Comparison of ENCODE assay signal across 8 cellular contexts in the genomic region with DNA sequence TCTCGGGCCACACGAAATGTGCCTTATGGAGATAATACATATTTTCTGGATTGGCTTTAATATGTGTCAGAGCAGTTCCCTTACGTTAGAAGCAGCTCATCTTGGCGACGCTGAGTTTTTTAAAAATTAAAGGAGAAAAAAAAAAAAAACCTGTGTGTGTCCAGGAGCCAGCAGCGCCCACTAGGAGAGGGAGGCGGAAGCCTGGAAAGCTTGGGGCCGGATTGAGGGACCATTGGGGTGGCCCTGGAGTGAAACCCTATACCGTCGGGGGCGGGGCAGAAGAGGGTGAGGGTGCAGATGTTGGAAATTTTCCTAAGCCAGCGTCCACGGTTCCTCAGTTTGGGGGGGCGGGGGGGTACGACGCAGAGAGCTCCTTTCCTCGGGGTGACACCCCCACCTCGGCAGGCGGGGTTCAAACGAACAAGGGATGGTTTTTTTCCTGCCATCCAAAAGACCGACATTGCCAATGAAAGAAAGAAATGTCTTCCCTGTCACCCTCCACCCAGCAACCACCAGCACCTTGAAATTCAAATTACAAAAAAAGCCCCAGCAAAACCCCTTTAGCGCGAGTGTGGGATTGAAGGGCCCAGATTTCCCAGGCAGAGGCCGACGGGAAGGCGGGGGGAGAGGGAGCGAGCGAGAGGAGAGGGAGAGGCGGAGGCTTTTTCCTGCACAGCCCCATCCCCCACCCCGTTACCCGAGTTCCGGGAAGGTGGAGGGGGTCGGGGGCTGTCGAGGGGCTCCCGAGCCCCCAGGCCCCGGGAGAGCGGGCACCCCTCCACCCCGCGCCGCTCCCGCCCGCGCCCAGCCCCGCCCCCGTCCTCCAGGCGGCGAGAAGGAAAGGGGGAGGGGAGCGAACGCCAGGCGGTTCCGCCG. TPM values are rescaled to one million over a fixed set of nuclear protein-coding genes. Genes with fewer than 3 reads are reported as not detected.
DNase-seq lines count a peak whose midpoint lies in the region; ATAC-seq and TF ChIP-seq lines count a peak whose summit lies in the region.

No MANE protein-coding gene starts in this region.

- H3K4me3 ChIP-seq in CD4-positive, CD25-positive, alpha-beta regulatory T cell (ENCODE audit: low read depth, low read length) = no peak overlapping the region
- H3K4me3 ChIP-seq in HFF-Myc (replicated peaks; ENCODE audit: low read depth, low read length) = peak overlapping the region; percentile 65
- peak overlapping the region; percentile 78 for H3K4me3 ChIP-seq in kidney epithelial cell (ENCODE audit: low read depth, low read length)
- H3K4me3 ChIP-seq in smooth muscle cell = peak overlapping the region; percentile 78

- peaks cover 47% of the 10 kb centered on the region for H3K79me2 ChIP-seq in smooth muscle cell (ENCODE audit: low read depth)

- peaks cover 47% of the 10 kb centered on the region for H4K20me1 ChIP-seq in smooth muscle cell (ENCODE audit: low read depth)

- no peaks in the 10 kb centered on the region for H3K9me3 ChIP-seq in CD4-positive, CD25-positive, alpha-beta regulatory T cell (ENCODE audit: control insufficient read depth in 2 of 2, low read length in 2 of 2)
- H3K9me3 ChIP-seq in smooth muscle cell (replicated peaks; ENCODE audit: low read depth) = no peaks in the 10 kb centered on the region

- H3K27ac Mint-ChIP-seq in CD4-positive, CD25-positive, alpha-beta regulatory T cell = peak overlapping the region in 1 of 3 donors; percentile 48
- peak overlapping the region; percentile 87 for H3K27ac Mint-ChIP-seq in chondrocyte (ENCODE audit: unreplicated experiment)

- peaks cover 0 to 7% (median 3%) of the 10 kb centered on the region in 4 donors for H3K4me1 Mint-ChIP-seq in CD4-positive, CD25-positive, alpha-beta regulatory T cell
- H3K4me1 Mint-ChIP-seq in chondrocyte (ENCODE audit: low read depth) = peaks cover 38% of the 10 kb centered on the region

- no peak for DNase-seq in CD4-positive, CD25-positive, alpha-beta regulatory T cell
- no peak for DNase-seq in HFF-Myc (ENCODE audit: extremely low read depth, low read depth)
- DNase-seq in OCI-M1 (lab: John Stamatoyannopoulos, UW) = peak; percentile 4
- DNase-seq in chondrocyte (ENCODE audit: low spot score) = no peak
- DNase-seq in kidney epithelial cell (ENCODE audit: low read depth) = no peak
- DNase-seq in smooth muscle cell (lab: John Stamatoyannopoulos, UW; ENCODE audit: unreplicated experiment) = peak; percentile 13
- DNase-seq in SKM-1 (lab: John Stamatoyannopoulos, UW; ENCODE audit: unreplicated experiment) = no peak

- 49% methylated on average over 21 of the region's 52 CpGs for WGBS in smooth muscle cell (ENCODE audit: low lambda C conversion rate)

- H3K27me3 Mint-ChIP-seq in CD4-positive, CD25-positive, alpha-beta regulatory T cell = peaks cover 29% of the 10 kb centered on the region
- H3K27me3 Mint-ChIP-seq in chondrocyte (ENCODE audit: low read depth) = no peaks in the 10 kb centered on the region

- peak overlapping the region; percentile 83 for H3K4me2 ChIP-seq in smooth muscle cell

- H3F3A ChIP-seq in smooth muscle cell (ENCODE audit: low read depth) = no peaks in the 10 kb centered on the region

- no peak overlapping the region for H2AFZ ChIP-seq in smooth muscle cell (ENCODE audit: low read depth)

- H3K4me1 ChIP-seq in CD4-positive, CD25-positive, alpha-beta regulatory T cell (ENCODE audit: control insufficient read depth, insufficient read depth, low read length, poor library complexity, severe bottlenecking) = peaks cover 4% of the 10 kb centered on the region
- H3K4me1 ChIP-seq in smooth muscle cell (ENCODE audit: low read depth) = no peaks in the 10 kb centered on the region

- no peaks in the 10 kb centered on the region for H3K36me3 Mint-ChIP-seq in CD4-positive, CD25-positive, alpha-beta regulatory T cell
- H3K36me3 Mint-ChIP-seq in chondrocyte (ENCODE audit: low read depth) = no peaks in the 10 kb centered on the region

- H3K9me3 Mint-ChIP-seq in CD4-positive, CD25-positive, alpha-beta regulatory T cell = no peaks in the 10 kb centered on the region
- H3K9me3 Mint-ChIP-seq in chondrocyte (ENCODE audit: low read depth) = no peaks in the 10 kb centered on the region

- H3K4me3 Mint-ChIP-seq in CD4-positive, CD25-positive, alpha-beta regulatory T cell = peak overlapping the region; percentile 64 to 91 (median 84)
- peak overlapping the region; percentile 85 for H3K4me3 Mint-ChIP-seq in chondrocyte (ENCODE audit: unreplicated experiment)

- TF ChIP-seq CTCF in HFF-Myc (IDR thresholded peaks at IDR 0.05; ENCODE audit: low read depth, low read length, missing control alignments) (no peak), chondrocyte (IDR thresholded peaks at IDR 0.05) (peak; percentile 65), kidney epithelial cell (IDR thresholded peaks at IDR 0.05; ENCODE audit: insufficient read depth, low read length, poor library complexity, severe bottlenecking) (no peak), smooth muscle cell (IDR thresholded peaks at IDR 0.05; ENCODE audit: borderline replicate concordance, insufficient read depth, poor library complexity, severe bottlenecking) (no peak)

- H3K27me3 ChIP-seq in CD4-positive, CD25-positive, alpha-beta regulatory T cell (ENCODE audit: control insufficient read depth, insufficient read depth, low read length) = peaks cover 7% of the 10 kb centered on the region
- H3K27me3 ChIP-seq in kidney epithelial cell (ENCODE audit: control insufficient read depth, insufficient read depth, low read length) (no peaks in the 10 kb centered on the region), smooth muscle cell (ENCODE audit: low read depth) (no peaks in the 10 kb centered on the region)

- no peak overlapping the region for H3K27ac ChIP-seq in CD4-positive, CD25-positive, alpha-beta regulatory T cell (ENCODE audit: insufficient read depth, low read length, poor library complexity, severe bottlenecking)
- peak overlapping the region; percentile 81 for H3K27ac ChIP-seq in smooth muscle cell (ENCODE audit: low read depth)

- no peak for ATAC-seq in CD4-positive, CD25-positive, alpha-beta regulatory T cell (ENCODE audit: low read depth in 2 of 2)
- ATAC-seq in HG02588 (IDR thresholded peaks at IDR 0.05; ENCODE audit: unreplicated experiment) = no peak

- no peaks in the 10 kb centered on the region for H3K36me3 ChIP-seq in CD4-positive, CD25-positive, alpha-beta regulatory T cell (ENCODE audit: control insufficient read depth, insufficient read depth, low read length)
- H3K36me3 ChIP-seq in kidney epithelial cell (ENCODE audit: control insufficient read depth, insufficient read depth, low read length) (no peaks in the 10 kb centered on the region), smooth muscle cell (ENCODE audit: low read depth) (no peaks in the 10 kb centered on the region)

- H3K9ac ChIP-seq in smooth muscle cell (ENCODE audit: low read depth) = peak overlapping the region; percentile 84

RNA-seq across cellular contexts. Expression of a gene that starts 0.9 kb away (rescaled TPM):
- total RNA-seq in CD4-positive, CD25-positive, alpha-beta regulatory T cell = 0.25 TPM
- under 1 TPM in 2 of 4 donors, not detected in 2; 0.14 to 0.59 TPM for polyA plus RNA-seq in CD4-positive, CD25-positive, alpha-beta regulatory T cell
- total RNA-seq in chondrocyte = 123 to 126 TPM (median 123 TPM) in 3 replicates
- 32.7 and 34.0 TPM in 2 replicates for total RNA-seq in kidney epithelial cell
- 91.5 and 120 TPM in 2 replicates for total RNA-seq in smooth muscle cell
- polyA plus RNA-seq in smooth muscle cell = 42.1 and 60.9 TPM in 2 replicates

RNA-seq across cellular contexts. Expression of a gene that starts 17.6 kb away (rescaled TPM):
- 1.4 TPM for total RNA-seq in CD4-positive, CD25-positive, alpha-beta regulatory T cell
- under 1 TPM; 0.05 to 0.34 (median 0.20) TPM for polyA plus RNA-seq in CD4-positive, CD25-positive, alpha-beta regulatory T cell
- 56.0 to 61.0 TPM (median 58.9 TPM) in 3 replicates for total RNA-seq in chondrocyte
- total RNA-seq in kidney epithelial cell = 20.1 and 22.1 TPM in 2 replicates
- 26.2 TPM in 2 replicates for total RNA-seq in smooth muscle cell
- polyA plus RNA-seq in smooth muscle cell = 6.3 and 8.7 TPM in 2 replicates

Comparison
In these comparisons a context has a peak if more than half of its experiments do, and no peak if none do; other contexts are left out.
1. DNase-seq: peak in OCI-M1 (single experiment) and smooth muscle cell (single experiment); none in CD4-positive, CD25-positive, alpha-beta regulatory T cell (0 of 3), HFF-Myc (single experiment), chondrocyte (single experiment), kidney epithelial cell (single experiment) and SKM-1 (single experiment).
2. RNA of a gene that starts 0.9 kb away (total RNA-seq): 123 to 126 TPM in chondrocyte, 91.5 to 120 TPM in smooth muscle cell and 32.7 to 34.0 TPM in kidney epithelial cell; 0.25 TPM in CD4-positive, CD25-positive, alpha-beta regulatory T cell (single experiment); every median in the first group is over 10 times any median in the second.